In genomic region chr6:98847767-98848538, GRCh38 we compare ENCODE assay signal across 9 cellular contexts. TPM values are rescaled to one million over a fixed set of nuclear protein-coding genes. Genes with fewer than 3 reads are reported as not detected.
DNase-seq lines count a peak whose midpoint lies in the region; ATAC-seq and TF ChIP-seq lines count a peak whose summit lies in the region.
"Had no signal": no experiment of that assay in that cellular context is flagged by ENCODE, and none has a peak within 500 bp of the region (broad histone marks: within the 10 kb centered on the region; RNA-seq: fewer than 3 reads in every experiment).

No MANE protein-coding gene starts in this region.

- ATAC-seq in activated naive CD8-positive, alpha-beta T cell treated with anti-CD3 and anti-CD28 coated beads, Interleukin-2, amount 10 ng/mL, durations not matched to agents 7 days and 5 days (ENCODE audit: low read depth), result peak; percentile 47

- no peaks in the 10 kb centered on the region for H3K9me3 Mint-ChIP-seq in activated naive CD8-positive, alpha-beta T cell treated with anti-CD3 and anti-CD28 coated beads, Interleukin-2, amount 10 ng/mL, durations not matched to agents 7 days and 5 days
- no peaks in the 10 kb centered on the region for H3K9me3 Mint-ChIP-seq in activated naive CD8-positive, alpha-beta T cell treated with anti-CD3 and anti-CD28 coated beads for 36 hours
- H3K9me3 Mint-ChIP-seq in type B pancreatic cell (no peaks in the 10 kb centered on the region), chondrocyte (ENCODE audit: low read depth) (no peaks in the 10 kb centered on the region)

- TF ChIP-seq CTCF in type B pancreatic cell (conservative IDR thresholded peaks at IDR 0.05) (peak; percentile 20), chondrocyte (IDR thresholded peaks at IDR 0.05) (no peak)

- H3K4me3 Mint-ChIP-seq in activated naive CD8-positive, alpha-beta T cell treated with anti-CD3 and anti-CD28 coated beads, Interleukin-2, amount 10 ng/mL, durations not matched to agents 7 days and 5 days, result peak overlapping the region; percentile 33
- H3K4me3 Mint-ChIP-seq in activated naive CD8-positive, alpha-beta T cell treated with anti-CD3 and anti-CD28 coated beads for 36 hours, result no peak overlapping the region
- H3K4me3 Mint-ChIP-seq in type B pancreatic cell, result peak overlapping the region; percentile 60
- no peak overlapping the region for H3K4me3 Mint-ChIP-seq in chondrocyte (ENCODE audit: unreplicated experiment)

- peaks cover 74% of the 10 kb centered on the region for H3K27me3 Mint-ChIP-seq in activated naive CD8-positive, alpha-beta T cell treated with anti-CD3 and anti-CD28 coated beads, Interleukin-2, amount 10 ng/mL, durations not matched to agents 7 days and 5 days
- peaks cover 65% of the 10 kb centered on the region for H3K27me3 Mint-ChIP-seq in activated naive CD8-positive, alpha-beta T cell treated with anti-CD3 and anti-CD28 coated beads for 36 hours
- H3K27me3 Mint-ChIP-seq in type B pancreatic cell (peaks cover 77% of the 10 kb centered on the region), chondrocyte (ENCODE audit: low read depth) (peaks cover 49% of the 10 kb centered on the region)

- H3K27ac Mint-ChIP-seq in activated naive CD8-positive, alpha-beta T cell treated with anti-CD3 and anti-CD28 coated beads, Interleukin-2, amount 10 ng/mL, durations not matched to agents 7 days and 5 days, result no peak overlapping the region
- H3K27ac Mint-ChIP-seq in activated naive CD8-positive, alpha-beta T cell treated with anti-CD3 and anti-CD28 coated beads for 36 hours, result no peak overlapping the region
- no peak overlapping the region for H3K27ac Mint-ChIP-seq in type B pancreatic cell
- no peak overlapping the region for H3K27ac Mint-ChIP-seq in chondrocyte (ENCODE audit: unreplicated experiment)

- POLR2A ChIA-PET in activated naive CD8-positive, alpha-beta T cell treated with anti-CD3 and anti-CD28 coated beads, Interleukin-2, amount 10 ng/mL, durations not matched to agents 7 days and 5 days (lab: Charles Lee), result no interaction called here

- peaks cover 2% of the 10 kb centered on the region for H3K36me3 Mint-ChIP-seq in activated naive CD8-positive, alpha-beta T cell treated with anti-CD3 and anti-CD28 coated beads, Interleukin-2, amount 10 ng/mL, durations not matched to agents 7 days and 5 days
- H3K36me3 Mint-ChIP-seq in activated naive CD8-positive, alpha-beta T cell treated with anti-CD3 and anti-CD28 coated beads for 36 hours, result no peaks in the 10 kb centered on the region
- H3K36me3 Mint-ChIP-seq in type B pancreatic cell (no peaks in the 10 kb centered on the region), chondrocyte (ENCODE audit: low read depth) (peaks cover 3% of the 10 kb centered on the region)

- DNase-seq in activated naive CD8-positive, alpha-beta T cell treated with anti-CD3 and anti-CD28 coated beads, Interleukin-2, amount 10 ng/mL, durations not matched to agents 7 days and 5 days, result peak; percentile 42
- DNase-seq in activated naive CD8-positive, alpha-beta T cell treated with anti-CD3 and anti-CD28 coated beads for 36 hours, result no peak
- DNase-seq in NCI-H2227 (lab: John Stamatoyannopoulos, UW; ENCODE audit: unreplicated experiment), result peak; percentile 30
- peak; percentile 14 for DNase-seq in kidney tubule cell (ENCODE audit: low spot score)
- DNase-seq in type B pancreatic cell (ENCODE audit: extremely low spot score, unreplicated experiment), result peak; percentile 70
- DNase-seq in NCI-H345 treated with DMSO at 0.1 percent for 48 hours (lab: John Stamatoyannopoulos, UW; ENCODE audit: unreplicated experiment), result no peak
- no peak for DNase-seq in cerebellum (ENCODE audit: low spot score)
- DNase-seq in chondrocyte (ENCODE audit: low spot score), result no peak
- DNase-seq: stimulated activated CD8-positive, alpha-beta memory T cell treated with anti-CD3 and anti-CD28 coated beads, Interleukin-4, amount 100 ng/mL, for 48 hours had no signal

- H3K4me1 Mint-ChIP-seq in activated naive CD8-positive, alpha-beta T cell treated with anti-CD3 and anti-CD28 coated beads, Interleukin-2, amount 10 ng/mL, durations not matched to agents 7 days and 5 days, result peaks cover 18% of the 10 kb centered on the region
- H3K4me1 Mint-ChIP-seq in activated naive CD8-positive, alpha-beta T cell treated with anti-CD3 and anti-CD28 coated beads for 36 hours, result peaks cover 22% of the 10 kb centered on the region
- H3K4me1 Mint-ChIP-seq in type B pancreatic cell (ENCODE audit: unreplicated experiment), result peaks cover 6% of the 10 kb centered on the region
- H3K4me1 Mint-ChIP-seq in chondrocyte (ENCODE audit: low read depth), result peaks cover 14% of the 10 kb centered on the region

RNA-seq across cellular contexts. Expression of gene POU3F2, which starts 13.6 kb away (rescaled TPM):
- total RNA-seq in activated naive CD8-positive, alpha-beta T cell treated with anti-CD3 and anti-CD28 coated beads, Interleukin-2, amount 10 ng/mL, durations not matched to agents 7 days and 5 days, result not detected
- total RNA-seq in activated naive CD8-positive, alpha-beta T cell treated with anti-CD3 and anti-CD28 coated beads for 36 hours, result not detected
- total RNA-seq in type B pancreatic cell (ENCODE audit: low replicate concordance) (1.4 and 2.1 TPM in 2 replicates), cerebellum (27.4 TPM), chondrocyte (0.05 TPM in 1 of 3 replicates, not detected in the others)

Comparison
In these comparisons a context has a peak if more than half of its experiments do, and no peak if none do; other contexts are left out.
1. DNase-seq: peak in activated naive CD8-positive, alpha-beta T cell treated with anti-CD3 and anti-CD28 coated beads, Interleukin-2, amount 10 ng/mL, durations not matched to agents 7 days and 5 days (single experiment), NCI-H2227 (single experiment), kidney tubule cell (single experiment) and type B pancreatic cell (single experiment); none in activated naive CD8-positive, alpha-beta T cell treated with anti-CD3 and anti-CD28 coated beads for 36 hours (single experiment), NCI-H345 treated with DMSO at 0.1 percent for 48 hours (single experiment), cerebellum (single experiment) and chondrocyte (single experiment).
2. H3K4me3 Mint-ChIP-seq: peak in activated naive CD8-positive, alpha-beta T cell treated with anti-CD3 and anti-CD28 coated beads, Interleukin-2, amount 10 ng/mL, durations not matched to agents 7 days and 5 days (single experiment) and type B pancreatic cell (single experiment); none in activated naive CD8-positive, alpha-beta T cell treated with anti-CD3 and anti-CD28 coated beads for 36 hours (single experiment) and chondrocyte (single experiment).